Comparison of ENCODE assay signal across 22 cellular contexts in the genomic region with DNA sequence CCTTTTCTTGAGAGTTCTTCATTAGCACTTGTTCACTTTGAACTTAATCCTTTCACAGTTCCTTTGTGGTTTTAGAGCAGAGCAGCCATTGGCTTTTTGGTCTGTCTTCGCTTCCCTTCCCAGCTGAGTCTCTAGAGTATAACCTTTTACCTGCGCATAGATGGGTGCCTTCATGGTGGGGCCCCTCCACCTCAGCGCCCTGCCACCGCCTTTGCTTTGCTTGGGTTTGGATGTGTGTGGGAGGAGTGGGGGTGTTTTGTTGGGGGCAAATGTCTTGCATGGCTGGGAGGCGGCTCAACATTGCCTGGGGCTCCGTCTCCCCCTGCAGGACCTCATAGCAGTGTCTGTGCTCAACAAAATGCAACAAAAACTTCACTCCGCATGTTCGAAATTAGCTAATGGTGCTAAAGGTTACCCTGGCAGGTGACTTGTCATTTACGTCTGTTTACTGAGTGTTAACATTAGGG. TPM values are rescaled to one million over a fixed set of nuclear protein-coding genes. Genes with fewer than 3 reads are reported as not detected.
DNase-seq lines count a peak whose midpoint lies in the region; ATAC-seq and TF ChIP-seq lines count a peak whose summit lies in the region.
"Had no signal": no experiment of that assay in that cellular context is flagged by ENCODE, and none has a peak within 500 bp of the region (broad histone marks: within the 10 kb centered on the region; RNA-seq: fewer than 3 reads in every experiment).

No MANE protein-coding gene starts in this region.

- H3K4me2 ChIP-seq in Loucy (ENCODE audit: low read depth, low read length, poor library complexity, severe bottlenecking): no peak overlapping the region
- no peak overlapping the region for H3K4me2 ChIP-seq in trophoblast cell (ENCODE audit: low read length)

- H3K18ac ChIP-seq in trophoblast cell (ENCODE audit: low read length): no peak overlapping the region

- H3K4ac ChIP-seq in trophoblast cell (ENCODE audit: low read depth, low read length): no peak overlapping the region

- H2BK5ac ChIP-seq in trophoblast cell (ENCODE audit: low read depth, low read length, poor library complexity): no peak overlapping the region

- peak in 3 of 7 experiments; percentile 47 to 72 (median 60) for DNase-seq in CD8-positive, alpha-beta T cell
- DNase-seq in trophoblast cell (no peak), NAMALWA (ENCODE audit: low spot score) (no peak), esophagus muscularis mucosa (ENCODE audit: extremely low spot score) (no peak), omental fat pad (ENCODE audit: low spot score) (no peak)
- DNase-seq: amniotic stem cell; central memory CD4-positive, alpha-beta T cell; effector memory CD8-positive, alpha-beta T cell; hippocampal formation; IMR-90; kidney; NCI-H2029; nephron progenitor cell; retina; T-helper 1 cell had no signal

- H2AK5ac ChIP-seq in trophoblast cell (ENCODE audit: low read length): no peak overlapping the region

- H4K91ac ChIP-seq in trophoblast cell (ENCODE audit: low read depth, low read length): no peak overlapping the region

- H3K9ac ChIP-seq in Loucy (ENCODE audit: low read depth, low read length, poor library complexity, severe bottlenecking) (no peak overlapping the region), trophoblast cell (ENCODE audit: low read length) (peak overlapping the region; percentile 2)

- H3K79me1 ChIP-seq in trophoblast cell (ENCODE audit: low read length): no peaks in the 10 kb centered on the region

- H2BK12ac ChIP-seq in trophoblast cell (ENCODE audit: low read length): no peak overlapping the region

- H3K23ac ChIP-seq in trophoblast cell (ENCODE audit: low read length): no peak overlapping the region

- intact Hi-C loops in CD8-positive, alpha-beta T cell (cut with DNase I, micrococcal nuclease): loop anchor here (1.0 to 10.0 kb wide), 4 partner anchors 12 to 365 kb away; a partner anchor contains a TSS
- intact Hi-C loops in esophagus muscularis mucosa (cut with DNase I): no loop called here

- TF ChIP-seq POLR2A in esophagus muscularis mucosa (IDR thresholded peaks at IDR 0.05; ENCODE audit: low read depth): no peak

- H4K20me1 ChIP-seq in Loucy (ENCODE audit: insufficient read depth, low read length, poor library complexity, severe bottlenecking): peaks cover 6% of the 10 kb centered on the region

- peaks cover 69% of the 10 kb centered on the region for H3K4me1 Mint-ChIP-seq in CD8-positive, alpha-beta T cell (ENCODE audit: low read depth)
- peaks cover 62% of the 10 kb centered on the region for H3K4me1 Mint-ChIP-seq in activated naive CD8-positive, alpha-beta T cell (ENCODE audit: low read depth)
- H3K4me1 Mint-ChIP-seq: B cell had no signal

- peak overlapping the region; percentile 96 for H3K27ac Mint-ChIP-seq in CD8-positive, alpha-beta T cell
- peak overlapping the region; percentile 90 for H3K27ac Mint-ChIP-seq in activated naive CD8-positive, alpha-beta T cell
- H3K27ac Mint-ChIP-seq: B cell; effector memory CD8-positive, alpha-beta T cell; memory B cell; nephron progenitor cell had no signal

- H3K9me2 ChIP-seq in Loucy (replicated peaks; ENCODE audit: low read depth, low read length): no peaks in the 10 kb centered on the region

- no peak for TF ChIP-seq EP300 in esophagus muscularis mucosa (IDR thresholded peaks at IDR 0.05)

- no peaks in the 10 kb centered on the region for H3K27me3 ChIP-seq in CD8-positive, alpha-beta T cell (ENCODE audit: insufficient read depth, low read length)
- H3K27me3 ChIP-seq in Loucy (ENCODE audit: insufficient read depth, low read length, poor library complexity, severe bottlenecking) (no peaks in the 10 kb centered on the region), trophoblast cell (ENCODE audit: insufficient read depth, low read length) (no peaks in the 10 kb centered on the region), esophagus muscularis mucosa (no peaks in the 10 kb centered on the region)
- H3K27me3 ChIP-seq: suprapubic skin had no signal

- CTCF ChIA-PET in CD8-positive, alpha-beta T cell (lab: Charles Lee): interaction anchor here (0.7 to 1.8 kb wide), 9 partner anchors 8 to 266 kb away, joined by 3 to 5 read pairs (median 3); no protein-coding TSS in a partner anchor

- ATAC-seq in CD8-positive, alpha-beta T cell: peak; percentile 87
- no peak for ATAC-seq in omental fat pad (ENCODE audit: low FRiP score)
- no peak for ATAC-seq in GM21528 (IDR thresholded peaks at IDR 0.05; ENCODE audit: low FRiP score, unreplicated experiment)
- ATAC-seq: effector memory CD8-positive, alpha-beta T cell had no signal

- no peak overlapping the region for H2BK120ac ChIP-seq in trophoblast cell (ENCODE audit: insufficient read depth, low read length, poor library complexity)

- no peaks in the 10 kb centered on the region for H3F3A ChIP-seq in Loucy (ENCODE audit: low read depth)

- peak overlapping the region; percentile 75 for H3K4me3 Mint-ChIP-seq in CD8-positive, alpha-beta T cell
- peak overlapping the region; percentile 74 for H3K4me3 Mint-ChIP-seq in activated naive CD8-positive, alpha-beta T cell
- H3K4me3 Mint-ChIP-seq: B cell; effector memory CD8-positive, alpha-beta T cell; memory B cell; nephron progenitor cell had no signal

- H3K27ac ChIP-seq in CD8-positive, alpha-beta T cell (ENCODE audit: low read depth, low read length): peak overlapping the region; percentile 38
- H3K27ac ChIP-seq in trophoblast cell (ENCODE audit: low read depth, low read length): no peak overlapping the region
- no peak overlapping the region for H3K27ac ChIP-seq in esophagus muscularis mucosa (replicated peaks in 1 of 4)
- H3K27ac ChIP-seq: suprapubic skin, VCaP had no signal

- no peaks in the 10 kb centered on the region for H3K9me3 Mint-ChIP-seq in CD8-positive, alpha-beta T cell
- H3K9me3 Mint-ChIP-seq in activated naive CD8-positive, alpha-beta T cell (ENCODE audit: low read depth): no peaks in the 10 kb centered on the region
- H3K9me3 Mint-ChIP-seq: effector memory CD8-positive, alpha-beta T cell; memory B cell had no signal

- peaks cover 31% of the 10 kb centered on the region; the same call in 1 of the 2 replicates for H3K79me2 ChIP-seq in Loucy (ENCODE audit: insufficient read depth, low read length)
- H3K79me2 ChIP-seq in trophoblast cell (ENCODE audit: control insufficient read depth, insufficient read depth, low read length, poor library complexity): no peaks in the 10 kb centered on the region

- H3K9me3 ChIP-seq in CD8-positive, alpha-beta T cell (ENCODE audit: low read length): no peaks in the 10 kb centered on the region
- H3K9me3 ChIP-seq in Loucy (ENCODE audit: insufficient read depth, low read depth, low read length): no peaks in the 10 kb centered on the region
- H3K9me3 ChIP-seq in trophoblast cell (ENCODE audit: insufficient read depth, low read depth, low read length): no peaks in the 10 kb centered on the region
- no peaks in the 10 kb centered on the region for H3K9me3 ChIP-seq in esophagus muscularis mucosa
- H3K9me3 ChIP-seq: suprapubic skin had no signal

- peaks cover 36% of the 10 kb centered on the region for H3K4me1 ChIP-seq in CD8-positive, alpha-beta T cell (ENCODE audit: insufficient read depth, low read length)
- H3K4me1 ChIP-seq in Loucy (ENCODE audit: insufficient read depth, low read length, poor library complexity, severe bottlenecking) (peaks cover 31% of the 10 kb centered on the region), trophoblast cell (ENCODE audit: control insufficient read depth in 1 of 2, insufficient read depth in 2 of 2, low read length in 2 of 2) (peaks cover 0 to 5% of the 10 kb centered on the region in 2 experiments), esophagus muscularis mucosa (peaks cover 42 to 47% (median 45%) of the 10 kb centered on the region in 4 donors)

- no peaks in the 10 kb centered on the region for H3K27me3 Mint-ChIP-seq in CD8-positive, alpha-beta T cell (ENCODE audit: low read depth)
- no peaks in the 10 kb centered on the region for H3K27me3 Mint-ChIP-seq in activated naive CD8-positive, alpha-beta T cell
- H3K27me3 Mint-ChIP-seq: B cell; effector memory CD8-positive, alpha-beta T cell; memory B cell had no signal

- H4K12ac ChIP-seq in trophoblast cell (ENCODE audit: low read depth, low read length): no peak overlapping the region

- POLR2A ChIA-PET in CD8-positive, alpha-beta T cell (lab: Charles Lee): interaction anchor here (3.4 to 3.5 kb wide), 2 partner anchors 11 to 64 kb away, joined by 14 to 23 read pairs; a partner anchor contains a TSS

- no CpG with 5 or more reads among the region's 9 CpGs for WGBS in trophoblast cell (ENCODE audit: extremely low coverage, insufficient coverage, insufficient read length)
- WGBS in esophagus muscularis mucosa: 90% methylated on average over 9 of the region's 9 CpGs

- H3K36me3 Mint-ChIP-seq in CD8-positive, alpha-beta T cell: peaks cover 26% of the 10 kb centered on the region
- H3K36me3 Mint-ChIP-seq in activated naive CD8-positive, alpha-beta T cell: peaks cover 9% of the 10 kb centered on the region

- H3K4me3 ChIP-seq in CD8-positive, alpha-beta T cell (ENCODE audit: low read depth, low read length): peak overlapping the region; percentile 1
- H3K4me3 ChIP-seq in Loucy (ENCODE audit: low read length, poor library complexity, severe bottlenecking) (no peak overlapping the region), trophoblast cell (ENCODE audit: low read depth, low read length) (no peak overlapping the region), esophagus muscularis mucosa (no peak overlapping the region)
- H3K4me3 ChIP-seq: suprapubic skin had no signal

- no peak overlapping the region for H2AFZ ChIP-seq in Loucy (ENCODE audit: low read length)
- no peak overlapping the region for H2AFZ ChIP-seq in trophoblast cell (ENCODE audit: insufficient read depth, low read length, poor library complexity)

- no peak overlapping the region for H4K8ac ChIP-seq in trophoblast cell (ENCODE audit: low read depth, low read length)

- H3K36me3 ChIP-seq in CD8-positive, alpha-beta T cell (ENCODE audit: insufficient read depth, low read length): no peaks in the 10 kb centered on the region
- peaks cover 18% of the 10 kb centered on the region; the same call in 1 of the 2 replicates for H3K36me3 ChIP-seq in Loucy (ENCODE audit: insufficient read depth, low read length)
- H3K36me3 ChIP-seq in trophoblast cell (ENCODE audit: control insufficient read depth in 1 of 2, insufficient read depth in 2 of 2, low read length in 2 of 2): peaks cover 19 to 20% of the 10 kb centered on the region in 2 experiments
- peaks cover 22 to 40% (median 36%) of the 10 kb centered on the region in 4 donors for H3K36me3 ChIP-seq in esophagus muscularis mucosa

- no peak for TF ChIP-seq CTCF in CD8-positive, alpha-beta T cell (IDR thresholded peaks at IDR 0.05)
- TF ChIP-seq CTCF in Loucy (conservative IDR thresholded peaks at IDR 0.05; ENCODE audit: low read length) (peak; percentile 14; the same call in 1 of the 2 replicates), esophagus muscularis mucosa (IDR thresholded peaks at IDR 0.05) (no peak), omental fat pad (IDR thresholded peaks at IDR 0.05) (no peak)

- no peak overlapping the region for H3K14ac ChIP-seq in trophoblast cell (ENCODE audit: low read length)

RNA-seq across cellular contexts. Expression of a gene that starts 11.9 kb away (rescaled TPM):
- total RNA-seq in CD8-positive, alpha-beta T cell: 10 to 100 TPM; 35.2 to 39.2 TPM
- polyA plus RNA-seq in trophoblast cell (2013): 21.3 and 22.0 TPM in 2 replicates
- 100 to 1,000 TPM; 398 to 632 (median 462) TPM for total RNA-seq in esophagus muscularis mucosa
- total RNA-seq in omental fat pad: 10 to 100 TPM; 63.7 to 94.6 (median 82.4) TPM

Comparison
In these comparisons a context has a peak if more than half of its experiments do, and no peak if none do; other contexts are left out.
1. RNA of a gene that starts 11.9 kb away (total RNA-seq): 398 to 632 TPM in esophagus muscularis mucosa; 63.7 to 94.6 TPM in omental fat pad and 35.2 to 39.2 TPM in CD8-positive, alpha-beta T cell; every median in the first group is over 4 times any median in the second.